In the genomic region with DNA sequence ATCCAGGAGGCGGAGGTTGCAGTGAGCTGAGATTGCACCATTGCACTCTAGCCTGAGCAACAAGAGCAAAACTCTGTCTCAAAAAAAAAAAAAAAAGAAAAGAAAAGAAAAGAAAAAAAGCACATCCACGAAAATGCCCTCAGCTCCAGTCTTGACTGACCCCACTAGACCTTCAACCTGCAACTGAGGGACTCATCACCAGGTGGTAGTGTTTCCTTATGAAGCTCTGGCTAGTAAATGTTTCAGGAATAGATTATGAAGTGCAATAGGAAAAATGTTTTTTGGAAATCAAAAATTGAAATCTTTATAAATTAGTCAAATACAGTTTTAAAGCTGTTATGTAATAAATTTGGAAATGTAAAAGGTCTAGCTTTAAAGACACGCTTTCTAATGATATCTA, we compare ENCODE assay signal across 12 cellular contexts. TPM values are rescaled to one million over a fixed set of nuclear protein-coding genes. Genes with fewer than 3 reads are reported as not detected.
A peak's percentile ranks its signal among the peaks of the same experiment; 100 is the strongest.
DNase-seq lines count a peak whose midpoint lies in the region; ATAC-seq, FAIRE-seq and TF ChIP-seq lines count a peak whose summit lies in the region.
"Had no signal": no experiment of that assay in that cellular context is flagged by ENCODE, and none has a peak within 500 bp of the region (broad histone marks: within the 10 kb centered on the region; RNA-seq: fewer than 3 reads in every experiment).

No MANE protein-coding gene starts in this region.

- H3K9me3 ChIP-seq in GM12878 (replicated peaks; ENCODE audit: control insufficient read depth, insufficient read depth, low read length) (no peaks in the 10 kb centered on the region), neural progenitor cell (ENCODE audit: low read depth) (no peaks in the 10 kb centered on the region), colonic mucosa (no peaks in the 10 kb centered on the region)
- H3K9me3 ChIP-seq: lower lobe of right lung, vagina had no signal

- POLR2A ChIA-PET in GM12878 (lab: Charles Lee): no interaction called here

- TF ChIP-seq CTCF in GM10266 (IDR thresholded peaks at IDR 0.05; ENCODE audit: control insufficient read depth, insufficient read depth, low read depth, missing control alignments) (peak; percentile 32), LNCAP (IDR thresholded peaks at IDR 0.05) (peak; percentile 60), GM12878 (IDR thresholded peaks at IDR 0.05 in 2 of 3, conservative IDR thresholded peaks at IDR 0.05 in 1 of 3; ENCODE audit: control insufficient read depth in 2 of 3, extremely low read depth in 1 of 3, insufficient read depth in 1 of 3, low read depth in 3 of 3, low read length in 3 of 3) (peak in 2 of 3 experiments; percentile 35 to 36; a peak in 3 of 6 replicates), neural progenitor cell (IDR thresholded peaks at IDR 0.05) (peak; percentile 37), colonic mucosa (IDR thresholded peaks at IDR 0.05) (no peak)

- H3F3A ChIP-seq in neural progenitor cell (ENCODE audit: low read depth): no peaks in the 10 kb centered on the region

- no TSS peak for BruUV-seq in GM12878 (replicated peaks; lab: Mats Ljungman, UMichigan)

- intact Hi-C loops in GM12878 (cut with micrococcal nuclease; ENCODE audit: unreplicated experiment) (no loop called here), colonic mucosa (cut with DNase I) (no loop called here)

- no peak for ATAC-seq in GM12878
- ATAC-seq in HG02885 (IDR thresholded peaks at IDR 0.05; ENCODE audit: poor library complexity, unreplicated experiment): no peak
- ATAC-seq: lower lobe of right lung had no signal

- no peaks in the 10 kb centered on the region for H3K27me3 ChIP-seq in GM12878 (replicated peaks in 1 of 2; ENCODE audit: control insufficient read depth in 2 of 2, insufficient read depth in 2 of 2, low read length in 1 of 2)
- no peaks in the 10 kb centered on the region for H3K27me3 ChIP-seq in neural progenitor cell
- H3K27me3 ChIP-seq in colonic mucosa: no peaks in the 10 kb centered on the region
- H3K27me3 ChIP-seq: vagina had no signal

- H3K4me3 Mint-ChIP-seq in neural progenitor cell: no peak overlapping the region

- H3K27me3 Mint-ChIP-seq in neural progenitor cell (ENCODE audit: insufficient read depth, low read depth): peaks cover 13% of the 10 kb centered on the region

- TF ChIP-seq POLR2A in GM12878 (IDR thresholded peaks at IDR 0.05; ENCODE audit: low read depth, low read length): no peak

- SMC1A ChIA-PET in GM12878 (lab: Charles Lee; ENCODE audit: uncharacterized antibody, unreplicated experiment): interaction anchor here (0.7 to 2.0 kb wide), 5 partner anchors 10 to 563 kb away, joined by 3 to 9 read pairs (median 3); no protein-coding TSS in a partner anchor

- CTCF ChIA-PET in GM12878 (lab: Yijun Ruan, JAX): interaction anchor here (0.6 to 3.1 kb wide), 8 partner anchors 11 to 684 kb away, joined by 3 to 19 read pairs (median 3); partner anchors contain the start of gene TLL2

- no peaks in the 10 kb centered on the region for H3K9me3 Mint-ChIP-seq in neural progenitor cell

- H3K4me3 ChIP-seq in GM12878 (no peak overlapping the region), neural progenitor cell (no peak overlapping the region), colonic mucosa (no peak overlapping the region)
- H3K4me3 ChIP-seq: lower lobe of right lung, vagina had no signal

- H3K4me1 ChIP-seq in GM12878 (ENCODE audit: control insufficient read depth, insufficient read depth, low read length) (no peaks in the 10 kb centered on the region), neural progenitor cell (no peaks in the 10 kb centered on the region), colonic mucosa (no peaks in the 10 kb centered on the region)
- H3K4me1 ChIP-seq: lower lobe of right lung, vagina had no signal

- WGBS in GM12878 (ENCODE audit: insufficient coverage, insufficient replicate concordance, low lambda C conversion rate, missing lambda C conversion rate): 66% methylated on average over 3 of the region's 3 CpGs

- no peak for FAIRE-seq in GM12878 (lab: Jason Lieb, UNC)
- FAIRE-seq: GM19239 had no signal

- H3K27ac ChIP-seq in GM12878 (ENCODE audit: control insufficient read depth, insufficient read depth): no peak overlapping the region
- H3K27ac ChIP-seq in neural progenitor cell: no peak overlapping the region
- no peak overlapping the region for H3K27ac ChIP-seq in colonic mucosa
- H3K27ac ChIP-seq: lower lobe of right lung, vagina had no signal

- H4K20me1 ChIP-seq in GM12878 (ENCODE audit: control insufficient read depth, insufficient read depth): no peaks in the 10 kb centered on the region
- H4K20me1 ChIP-seq in neural progenitor cell (ENCODE audit: low read depth): no peaks in the 10 kb centered on the region

- no peak overlapping the region for H3K9ac ChIP-seq in GM12878 (ENCODE audit: control insufficient read depth, insufficient read depth, low read length)
- no peak overlapping the region for H3K9ac ChIP-seq in neural progenitor cell
- H3K9ac ChIP-seq in colonic mucosa (ENCODE audit: low read depth in 2 of 2, low read length in 2 of 2): no peak overlapping the region

- RAD21 ChIA-PET in GM12878 (lab: Charles Lee; ENCODE audit: unreplicated experiment): interaction anchor here (1.0 to 1.6 kb wide), 4 partner anchors 23 to 534 kb away, joined by 3 to 5 read pairs (median 4); partner anchors contain the start of gene TLL2

- in situ Hi-C loops in GM12878 (cut with MboI): no loop called here

- no peak overlapping the region for H2AFZ ChIP-seq in GM12878 (ENCODE audit: control insufficient read depth, low read depth, low read length)
- H2AFZ ChIP-seq in neural progenitor cell (replicated peaks): no peak overlapping the region

- peaks cover 31% of the 10 kb centered on the region for H3K4me1 Mint-ChIP-seq in neural progenitor cell

- H3K4me2 ChIP-seq in GM12878 (ENCODE audit: control insufficient read depth, insufficient read depth) (no peak overlapping the region), neural progenitor cell (no peak overlapping the region)

- no peak for TF ChIP-seq EP300 in GM12878 (IDR thresholded peaks at IDR 0.05; ENCODE audit: borderline replicate concordance in 1 of 2, control insufficient read depth in 1 of 2, low read depth in 2 of 2, low read length in 2 of 2)

- H3K27ac Mint-ChIP-seq in neural progenitor cell: no peak overlapping the region

- peak; percentile 52 for TF ChIP-seq RAD21 in GM12878 (IDR thresholded peaks at IDR 0.05; ENCODE audit: insufficient read depth, low read depth, low read length)

- peaks cover 2% of the 10 kb centered on the region for H3K36me3 Mint-ChIP-seq in neural progenitor cell

- H3K36me3 ChIP-seq in GM12878 (ENCODE audit: control insufficient read depth in 2 of 2, insufficient read depth in 2 of 2, low read length in 1 of 2) (no peaks in the 10 kb centered on the region; a peak in 1 of 4 replicates), neural progenitor cell (no peaks in the 10 kb centered on the region), colonic mucosa (no peaks in the 10 kb centered on the region)
- H3K36me3 ChIP-seq: lower lobe of right lung, vagina had no signal

- H3K79me2 ChIP-seq in GM12878 (ENCODE audit: control insufficient read depth, insufficient read depth, low read length) (no peaks in the 10 kb centered on the region), neural progenitor cell (ENCODE audit: low read depth) (no peaks in the 10 kb centered on the region)

- DNase-seq in GM10266 (ENCODE audit: extremely low spot score) (no peak), GM12878 (ENCODE audit: low read depth, low spot score) (no peak), neural progenitor cell (ENCODE audit: low spot score) (no peak), colonic mucosa (no peak), NCI-H1436 (lab: John Stamatoyannopoulos, UW) (no peak)
- DNase-seq: activated CD8-positive, alpha-beta memory T cell treated with anti-CD3 and anti-CD28 coated beads, Interleukin-2, amount 50 U/mL, for 4 hours; GF-D8; lower lobe of right lung had no signal

TF ChIP-seq in GM12878, 131 proteins besides CTCF, POLR2A, EP300 and RAD21 (continues in another document):
- TF ChIP-seq CEBPB (IDR thresholded peaks at IDR 0.05; ENCODE audit: borderline replicate concordance in 1 of 2, low read depth in 2 of 2, low read length in 2 of 2): no peak
- TF ChIP-seq TAF1 (IDR thresholded peaks at IDR 0.05; ENCODE audit: borderline replicate concordance, low read depth, low read length): no peak
- no peak for TF ChIP-seq SREBF1 (IDR thresholded peaks at IDR 0.05; ENCODE audit: low read length)
- TF ChIP-seq NFIC (IDR thresholded peaks at IDR 0.05; ENCODE audit: low read depth, low read length): no peak
- TF ChIP-seq, protein P1, sequence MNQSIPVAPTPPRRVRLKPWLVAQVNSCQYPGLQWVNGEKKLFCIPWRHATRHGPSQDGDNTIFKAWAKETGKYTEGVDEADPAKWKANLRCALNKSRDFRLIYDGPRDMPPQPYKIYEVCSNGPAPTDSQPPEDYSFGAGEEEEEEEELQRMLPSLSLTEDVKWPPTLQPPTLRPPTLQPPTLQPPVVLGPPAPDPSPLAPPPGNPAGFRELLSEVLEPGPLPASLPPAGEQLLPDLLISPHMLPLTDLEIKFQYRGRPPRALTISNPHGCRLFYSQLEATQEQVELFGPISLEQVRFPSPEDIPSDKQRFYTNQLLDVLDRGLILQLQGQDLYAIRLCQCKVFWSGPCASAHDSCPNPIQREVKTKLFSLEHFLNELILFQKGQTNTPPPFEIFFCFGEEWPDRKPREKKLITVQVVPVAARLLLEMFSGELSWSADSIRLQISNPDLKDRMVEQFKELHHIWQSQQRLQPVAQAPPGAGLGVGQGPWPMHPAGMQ (IDR thresholded peaks at IDR 0.05; ENCODE audit: borderline replicate concordance): no peak
- TF ChIP-seq SRF (IDR thresholded peaks at IDR 0.05; ENCODE audit: low read depth in 2 of 2, low read length in 2 of 2): no peak
- TF ChIP-seq NFXL1 (IDR thresholded peaks at IDR 0.05; ENCODE audit: borderline replicate concordance): no peak

RNA-seq across cellular contexts. Expression of gene TLL2, which starts 22.4 kb away (rescaled TPM):
- total RNA-seq in GM12878 (2013; cell fraction: nucleolus; rRNA removed): 1.0 and 1.1 TPM in 2 replicates
- total RNA-seq in GM12878 (2014; rRNA removed) (0.33 and 0.34 TPM in 2 replicates), GM12878 (2014; rRNA removed; fragmentation: Illumina TruSeq; extraction: Trizol) (0.14 and 0.22 TPM in 2 replicates), GM12878 (2021) (0.51 and 0.72 TPM in 2 replicates), neural progenitor cell (ENCODE audit: low replicate concordance) (0.22 and 1.3 TPM in 2 replicates), colonic mucosa (under 1 TPM; 0.30 to 0.45 TPM)
- 0.03 TPM for polyA plus RNA-seq in GM12878 (2011; ENCODE audit: low read depth)
- polyA plus RNA-seq in GM12878 (2011; rRNA removed) (0.33 and 0.71 TPM in 2 replicates), GM12878 (2014; fragmentation: Illumina TruSeq; extraction: Trizol) (0.31 and 0.55 TPM in 2 replicates), GM12878 (2014; fragmentation: Nextera tagmentation; extraction: Ambion mirVana) (under 1 TPM; 0.02 to 0.29 TPM), GM12878 (2014; rRNA removed) (0.78 and 0.80 TPM in 2 replicates), GM12878 (2016; fragmentation: Nextera tagmentation; extraction: Ambion mirVana) (1 to 10 TPM; 1.5 to 2.1 TPM)
- polyA plus RNA-seq in GM12878 (2011; cell fraction: cytosol; rRNA removed): 0.33 and 0.57 TPM in 2 replicates
- 1.2 and 1.8 TPM in 2 replicates for polyA plus RNA-seq in GM12878 (2011; cell fraction: nucleus; rRNA removed)
- polyA plus RNA-seq in GM12878 (2012): 0.18 and 0.28 TPM in 2 replicates
- 0.29 and 0.52 TPM in 2 replicates for polyA minus RNA-seq in GM12878 (2011; rRNA and poly(A)+ RNA removed)
- polyA minus RNA-seq in GM12878 (2011; cell fraction: cytosol; rRNA and poly(A)+ RNA removed): not detected in 2 replicates
- polyA minus RNA-seq in GM12878 (2011; cell fraction: nucleus; rRNA and poly(A)+ RNA removed): 0.97 and 2.4 TPM in 2 replicates
- total RNA-seq: lower lobe of right lung had no signal
